Comparison of ENCODE assay signal across 16 cellular contexts in genomic region chr5:51227963-51228515, GRCh38.
A peak's percentile ranks its signal among the peaks of the same experiment; 100 is the strongest.
DNase-seq lines count a peak whose midpoint lies in the region; ATAC-seq and TF ChIP-seq lines count a peak whose summit lies in the region.
"Had no signal": no experiment of that assay in that cellular context is flagged by ENCODE, and none has a peak within 500 bp of the region (broad histone marks: within the 10 kb centered on the region; RNA-seq: fewer than 3 reads in every experiment).

No MANE protein-coding gene starts in this region.

- intact Hi-C loops in transverse colon (cut with DNase I; ENCODE audit: low total_unique reads) (no loop called here), Calu3 (cut with micrococcal nuclease; ENCODE audit: unreplicated experiment) (loop anchor here (10.0 kb wide), 1 partner anchor 117 kb away; no protein-coding TSS in a partner anchor)

- H3K27ac Mint-ChIP-seq in WTC11 (peak overlapping the region; percentile 73), mesothelial cell of epicardium (peak overlapping the region; percentile 55), Calu3 (ENCODE audit: unreplicated experiment) (no peak overlapping the region)
- H3K27ac Mint-ChIP-seq: CD4-positive, alpha-beta memory T cell; IgD-negative memory B cell had no signal

- POLR2A ChIA-PET in WTC11 (lab: Charles Lee) = no interaction called here

- no peak for TF ChIP-seq CTCF in WTC11 (IDR thresholded peaks at IDR 0.05)
- TF ChIP-seq CTCF in mesothelial cell of epicardium (IDR thresholded peaks at IDR 0.05; ENCODE audit: unreplicated experiment) = no peak
- TF ChIP-seq CTCF in transverse colon (IDR thresholded peaks at IDR 0.05) = no peak
- no peak for TF ChIP-seq CTCF in Calu3 (IDR thresholded peaks at IDR 0.05; ENCODE audit: unreplicated experiment)

- no TSS peak for BruUV-seq in Calu3 (replicated peaks; lab: Mats Ljungman, UMichigan)

- H3K36me3 ChIP-seq in transverse colon = no peaks in the 10 kb centered on the region

- TF ChIP-seq EP300 in transverse colon (IDR thresholded peaks at IDR 0.05; ENCODE audit: low read depth) = no peak

- H3K4me3 ChIP-seq in transverse colon = no peak overlapping the region

- no peaks in the 10 kb centered on the region for H3K27me3 ChIP-seq in transverse colon

- H3K4me3 Mint-ChIP-seq in WTC11 = no peak overlapping the region
- H3K4me3 Mint-ChIP-seq in mesothelial cell of epicardium = no peak overlapping the region
- H3K4me3 Mint-ChIP-seq in Calu3 (ENCODE audit: low read depth, unreplicated experiment) = no peak overlapping the region
- H3K4me3 Mint-ChIP-seq: CD4-positive, alpha-beta memory T cell; IgD-negative memory B cell had no signal

- CTCF ChIA-PET in WTC11 (lab: Charles Lee) = no interaction called here
- CTCF ChIA-PET in Calu3 (lab: Charles Lee) = interaction anchor here (0.7 kb wide), 1 partner anchor 128 kb away, joined by 3 read pairs; no protein-coding TSS in a partner anchor

- peaks cover 5 to 10% of the 10 kb centered on the region in 2 donors for H3K9me3 ChIP-seq in transverse colon

- in situ Hi-C loops in transverse colon (cut with MboI; ENCODE audit: low pct_ligation_motif_present in 1 of 4, low pct_unique_long_range_greater_than_20kb in 1 of 4, low sequenced_read_pairs in 3 of 4) = no loop called here

- no peaks in the 10 kb centered on the region for H3K27me3 Mint-ChIP-seq in WTC11 (ENCODE audit: low read depth)
- no peaks in the 10 kb centered on the region for H3K27me3 Mint-ChIP-seq in mesothelial cell of epicardium (ENCODE audit: low read depth)
- no peaks in the 10 kb centered on the region for H3K27me3 Mint-ChIP-seq in Calu3 (ENCODE audit: unreplicated experiment)
- H3K27me3 Mint-ChIP-seq: CD4-positive, alpha-beta memory T cell; IgD-negative memory B cell had no signal

- H3K36me3 Mint-ChIP-seq in WTC11 (peaks cover 18% of the 10 kb centered on the region), mesothelial cell of epicardium (peaks cover 15% of the 10 kb centered on the region), Calu3 (ENCODE audit: insufficient read depth, unreplicated experiment) (no peaks in the 10 kb centered on the region)
- H3K36me3 Mint-ChIP-seq: CD4-positive, alpha-beta memory T cell; IgD-negative memory B cell had no signal

- H3K4me1 ChIP-seq in transverse colon = no peaks in the 10 kb centered on the region

- no peak overlapping the region for H3K27ac ChIP-seq in transverse colon

- TF ChIP-seq POLR2A in transverse colon (IDR thresholded peaks at IDR 0.05) = no peak

- WGBS in transverse colon (ENCODE audit: low coverage in 1 of 2), 2 donors = 74 to 78% methylated on average over 3 to 5 of the region's 5 CpGs

- DNase-seq in DMS153 (lab: John Stamatoyannopoulos, UW) = peak; percentile 2
- DNase-seq in DMS153 treated with DMSO at 0.1 percent for 48 hours (lab: John Stamatoyannopoulos, UW; ENCODE audit: unreplicated experiment) = no peak
- peak; percentile 14 for DNase-seq in NCI-H2029 (lab: John Stamatoyannopoulos, UW)
- no peak for DNase-seq in WTC11 (ENCODE audit: low spot score)
- DNase-seq in mesothelial cell of epicardium (ENCODE audit: low spot score in 2 of 2, unreplicated experiment in 2 of 2) = no peak
- no peak for DNase-seq in transverse colon
- no peak for DNase-seq in Calu3
- DNase-seq: CD4-positive, alpha-beta memory T cell; GF-D8; Kasumi-1; MM.1S; NCI-H1092 treated with DMSO at 0.1 percent for 48 hours; NCI-H510A; SHP77 had no signal

- H3K4me1 Mint-ChIP-seq in WTC11 (peaks cover 27% of the 10 kb centered on the region), mesothelial cell of epicardium (peaks cover 26% of the 10 kb centered on the region), Calu3 (ENCODE audit: low read depth, unreplicated experiment) (peaks cover 23% of the 10 kb centered on the region)
- H3K4me1 Mint-ChIP-seq: CD4-positive, alpha-beta memory T cell; IgD-negative memory B cell had no signal

- H3K9me3 Mint-ChIP-seq in WTC11 (peaks cover 20% of the 10 kb centered on the region), mesothelial cell of epicardium (peaks cover 21% of the 10 kb centered on the region), Calu3 (ENCODE audit: low read depth, unreplicated experiment) (peaks cover 3% of the 10 kb centered on the region)

- ATAC-seq in WTC11 (peak; percentile 25), HG03460 (IDR thresholded peaks at IDR 0.05; ENCODE audit: unreplicated experiment) (no peak)

TF ChIP-seq in WTC11, 78 proteins besides CTCF, POLR2A, EP300 and RAD21:
- no peak for TF ChIP-seq ZNF396 (CRISPR knock-in tag; IDR thresholded peaks at IDR 0.05; ENCODE audit: borderline replicate concordance)
- TF ChIP-seq TEAD4 (CRISPR knock-in tag; IDR thresholded peaks at IDR 0.05) = no peak
TF ChIP-seq in WTC11: peak in this region for 0.

Comparison
In these comparisons a context has a peak if more than half of its experiments do, and no peak if none do; other contexts are left out.
1. DNase-seq: peak in DMS153 (single experiment) and NCI-H2029 (single experiment); none in DMS153 treated with DMSO at 0.1 percent for 48 hours (single experiment), WTC11 (single experiment), mesothelial cell of epicardium (0 of 2), transverse colon (single experiment) and Calu3 (single experiment).